In genomic region chr6:106146852-106147351, GRCh38 we compare ENCODE assay signal across 1 cellular context.
A peak's percentile ranks its signal among the peaks of the same experiment; 100 is the strongest.
TF ChIP-seq lines count a peak whose summit lies in the region.

No MANE protein-coding gene starts in this region.

TF ChIP-seq in K562, 482 proteins besides CTCF, POLR2A, EP300 and RAD21 (continued from another document):
- TF ChIP-seq TCFL5 (CRISPR knock-in tag; conservative IDR thresholded peaks at IDR 0.05) = no peak
- TF ChIP-seq C11orf30 (IDR thresholded peaks at IDR 0.05; ENCODE audit: low read depth) = peak; percentile 74
- no peak for TF ChIP-seq MECOM (CRISPR knock-in tag; IDR thresholded peaks at IDR 0.05)
- peak; percentile 65; the same call in 1 of the 2 replicates for TF ChIP-seq SMARCE1 (IDR thresholded peaks at IDR 0.05)
- no peak for TF ChIP-seq DEAF1 (CRISPR knock-in tag; IDR thresholded peaks at IDR 0.05)
- no peak for TF ChIP-seq HLTF (IDR thresholded peaks at IDR 0.05)
- peak; percentile 53; the same call in 1 of the 2 replicates for TF ChIP-seq CTBP1 (IDR thresholded peaks at IDR 0.05; ENCODE audit: borderline replicate concordance)
- TF ChIP-seq, protein P1, sequence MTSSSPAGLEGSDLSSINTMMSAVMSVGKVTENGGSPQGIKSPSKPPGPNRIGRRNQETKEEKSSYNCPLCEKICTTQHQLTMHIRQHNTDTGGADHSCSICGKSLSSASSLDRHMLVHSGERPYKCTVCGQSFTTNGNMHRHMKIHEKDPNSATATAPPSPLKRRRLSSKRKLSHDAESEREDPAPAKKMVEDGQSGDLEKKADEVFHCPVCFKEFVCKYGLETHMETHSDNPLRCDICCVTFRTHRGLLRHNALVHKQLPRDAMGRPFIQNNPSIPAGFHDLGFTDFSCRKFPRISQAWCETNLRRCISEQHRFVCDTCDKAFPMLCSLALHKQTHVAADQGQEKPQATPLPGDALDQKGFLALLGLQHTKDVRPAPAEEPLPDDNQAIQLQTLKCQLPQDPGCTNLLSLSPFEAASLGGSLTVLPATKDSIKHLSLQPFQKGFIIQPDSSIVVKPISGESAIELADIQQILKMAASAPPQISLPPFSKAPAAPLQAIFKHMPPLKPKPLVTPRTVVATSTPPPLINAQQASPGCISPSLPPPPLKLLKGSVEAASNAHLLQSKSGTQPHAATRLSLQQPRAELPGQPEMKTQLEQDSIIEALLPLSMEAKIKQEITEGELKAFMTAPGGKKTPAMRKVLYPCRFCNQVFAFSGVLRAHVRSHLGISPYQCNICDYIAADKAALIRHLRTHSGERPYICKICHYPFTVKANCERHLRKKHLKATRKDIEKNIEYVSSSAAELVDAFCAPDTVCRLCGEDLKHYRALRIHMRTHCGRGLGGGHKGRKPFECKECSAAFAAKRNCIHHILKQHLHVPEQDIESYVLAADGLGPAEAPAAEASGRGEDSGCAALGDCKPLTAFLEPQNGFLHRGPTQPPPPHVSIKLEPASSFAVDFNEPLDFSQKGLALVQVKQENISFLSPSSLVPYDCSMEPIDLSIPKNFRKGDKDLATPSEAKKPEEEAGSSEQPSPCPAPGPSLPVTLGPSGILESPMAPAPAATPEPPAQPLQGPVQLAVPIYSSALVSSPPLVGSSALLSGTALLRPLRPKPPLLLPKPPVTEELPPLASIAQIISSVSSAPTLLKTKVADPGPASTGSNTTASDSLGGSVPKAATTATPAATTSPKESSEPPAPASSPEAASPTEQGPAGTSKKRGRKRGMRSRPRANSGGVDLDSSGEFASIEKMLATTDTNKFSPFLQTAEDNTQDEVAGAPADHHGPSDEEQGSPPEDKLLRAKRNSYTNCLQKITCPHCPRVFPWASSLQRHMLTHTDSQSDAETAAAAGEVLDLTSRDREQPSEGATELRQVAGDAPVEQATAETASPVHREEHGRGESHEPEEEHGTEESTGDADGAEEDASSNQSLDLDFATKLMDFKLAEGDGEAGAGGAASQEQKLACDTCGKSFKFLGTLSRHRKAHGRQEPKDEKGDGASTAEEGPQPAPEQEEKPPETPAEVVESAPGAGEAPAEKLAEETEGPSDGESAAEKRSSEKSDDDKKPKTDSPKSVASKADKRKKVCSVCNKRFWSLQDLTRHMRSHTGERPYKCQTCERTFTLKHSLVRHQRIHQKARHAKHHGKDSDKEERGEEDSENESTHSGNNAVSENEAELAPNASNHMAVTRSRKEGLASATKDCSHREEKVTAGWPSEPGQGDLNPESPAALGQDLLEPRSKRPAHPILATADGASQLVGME (CRISPR knock-in tag; IDR thresholded peaks at IDR 0.05) = no peak
- TF ChIP-seq ZC3H8 (IDR thresholded peaks at IDR 0.05) = no peak
- TF ChIP-seq ZNF41 (CRISPR knock-in tag; conservative IDR thresholded peaks at IDR 0.05) = no peak
- TF ChIP-seq KAT7 (CRISPR knock-in tag; IDR thresholded peaks at IDR 0.05; ENCODE audit: borderline replicate concordance) = no peak
- no peak for TF ChIP-seq HMG20B (CRISPR knock-in tag; IDR thresholded peaks at IDR 0.05)
- TF ChIP-seq THRB (CRISPR knock-in tag; conservative IDR thresholded peaks at IDR 0.05) = no peak
- peak; percentile 42; the same call in 1 of the 2 replicates for TF ChIP-seq SMARCA4 (IDR thresholded peaks at IDR 0.05)
- no peak for TF ChIP-seq ZBTB11 (CRISPR knock-in tag; IDR thresholded peaks at IDR 0.05)
- TF ChIP-seq MAFG (tag; conservative IDR thresholded peaks at IDR 0.05) = peak; percentile 76
- TF ChIP-seq CREB5 (CRISPR knock-in tag; IDR thresholded peaks at IDR 0.05) = no peak
- 0 out of 2 replicates have a peak, but pooled peaks have one; percentile 19 for TF ChIP-seq HDAC2 (IDR thresholded peaks at IDR 0.05)
- TF ChIP-seq RFX1 (IDR thresholded peaks at IDR 0.05) = no peak
- peak; percentile 80 for TF ChIP-seq CUX1 (CRISPR knock-in tag; IDR thresholded peaks at IDR 0.05)
- TF ChIP-seq JUND (IDR thresholded peaks at IDR 0.05; ENCODE audit: borderline replicate concordance, low read depth, low read length) = peak; percentile 52; the same call in 1 of the 2 replicates
- peak; percentile 26; the same call in 1 of the 3 replicates for TF ChIP-seq JUND (tag; IDR thresholded peaks at IDR 0.05; ENCODE audit: borderline replicate concordance, low read depth, low read length)
- TF ChIP-seq, protein P2, sequence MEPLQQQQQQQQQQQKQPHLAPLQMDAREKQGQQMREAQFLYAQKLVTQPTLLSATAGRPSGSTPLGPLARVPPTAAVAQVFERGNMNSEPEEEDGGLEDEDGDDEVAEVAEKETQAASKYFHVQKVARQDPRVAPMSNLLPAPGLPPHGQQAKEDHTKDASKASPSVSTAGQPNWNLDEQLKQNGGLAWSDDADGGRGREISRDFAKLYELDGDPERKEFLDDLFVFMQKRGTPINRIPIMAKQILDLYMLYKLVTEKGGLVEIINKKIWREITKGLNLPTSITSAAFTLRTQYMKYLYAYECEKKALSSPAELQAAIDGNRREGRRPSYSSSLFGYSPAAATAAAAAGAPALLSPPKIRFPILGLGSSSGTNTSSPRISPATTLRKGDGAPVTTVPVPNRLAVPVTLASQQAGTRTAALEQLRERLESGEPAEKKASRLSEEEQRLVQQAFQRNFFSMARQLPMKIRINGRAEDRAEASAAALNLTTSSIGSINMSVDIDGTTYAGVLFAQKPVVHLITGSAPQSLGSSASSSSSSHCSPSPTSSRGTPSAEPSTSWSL (CRISPR knock-in tag; IDR thresholded peaks at IDR 0.05; ENCODE audit: borderline replicate concordance) = no peak
- TF ChIP-seq FOXJ2 (tag; IDR thresholded peaks at IDR 0.05) = no peak
- TF ChIP-seq, protein P3, sequence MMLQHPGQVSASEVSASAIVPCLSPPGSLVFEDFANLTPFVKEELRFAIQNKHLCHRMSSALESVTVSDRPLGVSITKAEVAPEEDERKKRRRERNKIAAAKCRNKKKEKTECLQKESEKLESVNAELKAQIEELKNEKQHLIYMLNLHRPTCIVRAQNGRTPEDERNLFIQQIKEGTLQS (IDR thresholded peaks at IDR 0.05) = peak; percentile 67
- TF ChIP-seq, protein P3 (CRISPR knock-in tag; conservative IDR thresholded peaks at IDR 0.05) = no peak
- TF ChIP-seq NFE2 (IDR thresholded peaks at IDR 0.05; ENCODE audit: low read depth) = peak; percentile 87
TF ChIP-seq in K562: peak in this region for 24.
